9 cellular contexts compared by ENCODE assay signal in the genomic region with DNA sequence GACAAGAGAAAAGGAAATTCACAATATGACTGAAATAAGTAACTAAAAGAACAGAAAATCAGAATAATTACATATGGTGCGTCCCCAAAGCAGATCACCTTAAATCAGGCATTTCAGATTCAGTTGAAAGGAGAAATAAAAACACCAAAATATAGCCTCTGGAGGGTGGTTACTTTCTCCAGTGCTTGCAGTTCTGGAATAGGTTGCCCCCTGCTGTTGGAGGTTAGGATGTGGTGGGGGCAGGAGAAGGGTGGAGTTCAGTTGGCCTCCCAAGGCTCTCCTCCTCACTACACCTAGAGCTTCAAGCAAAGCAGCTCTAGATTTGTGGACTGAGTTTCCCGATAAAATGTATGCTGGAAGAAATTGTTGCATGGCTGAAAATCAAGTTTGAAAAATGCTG.
DNase-seq lines count a peak whose midpoint lies in the region; FAIRE-seq and TF ChIP-seq lines count a peak whose summit lies in the region.
"Had no signal": no experiment of that assay in that cellular context is flagged by ENCODE, and none has a peak within 500 bp of the region (broad histone marks: within the 10 kb centered on the region; RNA-seq: fewer than 3 reads in every experiment).

No MANE protein-coding gene starts in this region.

- H3K4me3 ChIP-seq in GM12864 (ENCODE audit: low read depth, low read length): no peak overlapping the region
- H3K4me3 ChIP-seq: coronary artery had no signal

- DNase-seq in GM12864 (ENCODE audit: low read depth) (peak; percentile 3), H54 (ENCODE audit: insufficient read length, low spot score) (no peak), RKO (ENCODE audit: low spot score) (peak; percentile 18), kidney glomerular epithelial cell (lab: John Stamatoyannopoulos, UW) (peak; percentile 16), midbrain (lab: John Stamatoyannopoulos, UW) (no peak), NCI-H2081 treated with DMSO at 0.1 percent for 48 hours (lab: John Stamatoyannopoulos, UW) (no peak), DMS153 (lab: John Stamatoyannopoulos, UW) (no peak), DMS79 (lab: John Stamatoyannopoulos, UW) (no peak)

- TF ChIP-seq POLR2A in H54 (IDR thresholded peaks at IDR 0.05; ENCODE audit: low read depth, low read length): no peak

- peak; percentile 94 for FAIRE-seq in H54 (lab: Jason Lieb, UNC)

- TF ChIP-seq CTCF in GM12864 (IDR thresholded peaks at IDR 0.05; ENCODE audit: low read depth, low read length, missing control alignments): peak; percentile 52

Comparison
In these comparisons a context has a peak if more than half of its experiments do, and no peak if none do; other contexts are left out.
1. DNase-seq: peak in GM12864 (single experiment), RKO (single experiment) and kidney glomerular epithelial cell (single experiment); none in H54 (single experiment), midbrain (single experiment), NCI-H2081 treated with DMSO at 0.1 percent for 48 hours (single experiment), DMS153 (single experiment) and DMS79 (single experiment).